Comparison of ENCODE assay signal across 19 cellular contexts in the genomic region with DNA sequence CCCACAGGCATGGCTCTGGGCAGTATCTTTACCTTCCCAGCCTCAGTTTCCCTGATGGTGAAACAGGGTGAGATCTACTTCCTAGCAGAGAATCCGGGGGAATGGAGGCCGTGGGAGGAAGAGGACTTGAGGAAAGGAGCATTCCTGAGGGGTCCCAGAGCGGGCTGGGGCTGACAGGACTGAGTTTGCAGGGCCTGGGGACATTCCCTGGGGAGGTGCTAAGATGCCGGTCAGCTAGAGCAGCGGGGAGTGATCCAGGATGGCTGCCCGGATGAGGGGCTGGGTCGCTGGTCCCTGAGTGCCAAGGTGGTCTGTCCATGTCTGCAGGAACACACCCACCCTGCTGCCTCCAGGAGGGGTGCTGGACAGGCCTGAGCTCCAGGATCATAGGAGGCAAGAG. TPM values are rescaled to one million over a fixed set of nuclear protein-coding genes. Genes with fewer than 3 reads are reported as not detected.
A peak's percentile ranks its signal among the peaks of the same experiment; 100 is the strongest.
DNase-seq lines count a peak whose midpoint lies in the region; ATAC-seq and TF ChIP-seq lines count a peak whose summit lies in the region.
"Had no signal": no experiment of that assay in that cellular context is flagged by ENCODE, and none has a peak within 500 bp of the region (broad histone marks: within the 10 kb centered on the region; RNA-seq: fewer than 3 reads in every experiment).

No MANE protein-coding gene starts in this region.

- peak overlapping the region; percentile 58 for H2BK12ac ChIP-seq in neuronal stem cell (ENCODE audit: low read length)

- H3K27ac ChIP-seq in BLaER1 treated with 17β-estradiol and CSF1 and Interleukin-3, amounts not matched to agents 10 nM and 100 nM: 0 out of 22 replicates have a peak overlapping the region, but pooled peaks of 1 of the 11 experiments have one; percentile 14
- no peak overlapping the region for H3K27ac ChIP-seq in neuronal stem cell (replicated peaks; ENCODE audit: low read length)
- no peak overlapping the region for H3K27ac ChIP-seq in effector memory CD4-positive, alpha-beta T cell (ENCODE audit: insufficient read depth, low read length, poor library complexity, severe bottlenecking)
- peak overlapping the region in 4 of 59 donors; percentile 5 to 51 (median 20) for H3K27ac ChIP-seq in dorsolateral prefrontal cortex
- H3K27ac ChIP-seq: GM23248, HL-60 had no signal

- H2BK5ac ChIP-seq in neuronal stem cell (ENCODE audit: low read length): peak overlapping the region; percentile 66

- no peaks in the 10 kb centered on the region for H3K36me3 ChIP-seq in BLaER1 treated with 17β-estradiol and CSF1 and Interleukin-3, amounts not matched to agents 10 nM and 100 nM
- no peaks in the 10 kb centered on the region for H3K36me3 ChIP-seq in neuronal stem cell (replicated peaks in 1 of 2; ENCODE audit: control insufficient read depth in 2 of 2, insufficient read depth in 2 of 2, low read length in 2 of 2)
- H3K36me3 ChIP-seq in effector memory CD4-positive, alpha-beta T cell (ENCODE audit: control insufficient read depth, insufficient read depth, low read length): no peaks in the 10 kb centered on the region
- H3K36me3 ChIP-seq: HAP-1 had no signal

- H3K9me3 Mint-ChIP-seq in central memory CD8-positive, alpha-beta T cell: no peaks in the 10 kb centered on the region
- H3K9me3 Mint-ChIP-seq: CD4-positive, CD25-positive, alpha-beta regulatory T cell; CD8-positive, alpha-beta memory T cell had no signal

- peak overlapping the region; percentile 38 for H3K14ac ChIP-seq in neuronal stem cell (ENCODE audit: low read length)

- no peak for ATAC-seq in central memory CD8-positive, alpha-beta T cell (replicated peaks; ENCODE audit: extremely low read depth, poor library complexity, severe bottlenecking)
- ATAC-seq in HG02571 (IDR thresholded peaks at IDR 0.05; ENCODE audit: unreplicated experiment): no peak

- H4K20me1 ChIP-seq in BLaER1 treated with 17β-estradiol and CSF1 and Interleukin-3, amounts not matched to agents 10 nM and 100 nM: no peaks in the 10 kb centered on the region

- no peaks in the 10 kb centered on the region for H3K9me3 ChIP-seq in BLaER1 treated with 17β-estradiol and CSF1 and Interleukin-3, amounts not matched to agents 10 nM and 100 nM (replicated peaks in 1 of 11)
- no peaks in the 10 kb centered on the region for H3K9me3 ChIP-seq in neuronal stem cell (replicated peaks in 1 of 2; ENCODE audit: control insufficient read depth in 2 of 2, insufficient read depth in 1 of 2, low read depth in 1 of 2, low read length in 2 of 2)
- no peaks in the 10 kb centered on the region for H3K9me3 ChIP-seq in effector memory CD4-positive, alpha-beta T cell (ENCODE audit: control insufficient read depth, low read length)
- H3K9me3 ChIP-seq: HAP-1 had no signal

- H3K4ac ChIP-seq in neuronal stem cell (ENCODE audit: low read length): no peak overlapping the region

- no peak for TF ChIP-seq CTCF in dorsolateral prefrontal cortex (IDR thresholded peaks at IDR 0.05 in 54 of 56, conservative IDR thresholded peaks at IDR 0.05 in 2 of 56; ENCODE audit: low read depth in 1 of 56, partially characterized antibody in 56 of 56)

- H3K79me1 ChIP-seq in neuronal stem cell (ENCODE audit: low read depth, low read length): no peaks in the 10 kb centered on the region

- H3K4me3 ChIP-seq in BLaER1 treated with 17β-estradiol and CSF1 and Interleukin-3, amounts not matched to agents 10 nM and 100 nM: no peak overlapping the region
- H3K4me3 ChIP-seq in neuronal stem cell (ENCODE audit: low read length in 2 of 2) (no peak overlapping the region), dorsolateral prefrontal cortex (no peak overlapping the region)
- no peak overlapping the region for H3K4me3 ChIP-seq in effector memory CD4-positive, alpha-beta T cell (ENCODE audit: insufficient read depth, low read depth, low read length, poor library complexity, severe bottlenecking)
- H3K4me3 ChIP-seq: GM23248, HAP-1 had no signal

- no CpG with 5 or more reads among the region's 7 CpGs for WGBS in neuronal stem cell (ENCODE audit: extremely low coverage in 2 of 2, insufficient read length in 2 of 2, insufficient replicate concordance in 1 of 2), 2 donors

- H2AK5ac ChIP-seq in neuronal stem cell (ENCODE audit: low read depth, low read length): no peak overlapping the region

- H4K8ac ChIP-seq in neuronal stem cell (ENCODE audit: low read depth, low read length): peak overlapping the region; percentile 65

- H3K27me3 Mint-ChIP-seq in central memory CD8-positive, alpha-beta T cell: no peaks in the 10 kb centered on the region
- H3K27me3 Mint-ChIP-seq: CD4-positive, CD25-positive, alpha-beta regulatory T cell had no signal

- DNase-seq in central memory CD8-positive, alpha-beta T cell (ENCODE audit: low spot score in 2 of 2): no peak
- DNase-seq in neuronal stem cell (ENCODE audit: low spot score) (no peak), NCI-H1105 treated with DMSO at 0.1 percent for 48 hours (lab: John Stamatoyannopoulos, UW) (no peak), dorsolateral prefrontal cortex (no peak)
- no peak for DNase-seq in effector memory CD4-positive, alpha-beta T cell
- DNase-seq: 8988T; C1 segment of cervical spinal cord; CD4-positive, CD25-positive, alpha-beta regulatory T cell; CD8-positive, alpha-beta memory T cell; COR-L47; DMS 273 treated with DMSO at 0.1 percent for 48 hours; DMS53; DND-41; EL; GM23248 had no signal

- no peak overlapping the region for H2BK120ac ChIP-seq in neuronal stem cell (ENCODE audit: low read depth, low read length)

- peak overlapping the region in 8 of 11 experiments; percentile 9 to 55 (median 40); a peak in 14 of 22 replicates for H3K4me2 ChIP-seq in BLaER1 treated with 17β-estradiol and CSF1 and Interleukin-3, amounts not matched to agents 10 nM and 100 nM
- H3K4me2 ChIP-seq in neuronal stem cell (ENCODE audit: insufficient read depth, low read length, poor library complexity, severe bottlenecking): no peak overlapping the region

- peak overlapping the region; percentile 64 for H3K18ac ChIP-seq in neuronal stem cell (ENCODE audit: low read length)

- peak overlapping the region; percentile 91 for H3K23ac ChIP-seq in neuronal stem cell (ENCODE audit: low read depth, low read length, poor library complexity)

- no peak overlapping the region for H4K91ac ChIP-seq in neuronal stem cell (ENCODE audit: low read depth, low read length, poor library complexity)

- peak overlapping the region; percentile 89 for H2BK15ac ChIP-seq in neuronal stem cell (ENCODE audit: low read length)

- H3K27ac Mint-ChIP-seq in central memory CD8-positive, alpha-beta T cell (ENCODE audit: low read depth): peak overlapping the region; percentile 70

- H2AFZ ChIP-seq in neuronal stem cell (ENCODE audit: low read length): no peak overlapping the region
- H2AFZ ChIP-seq: GM23248 had no signal

- H3K27me3 ChIP-seq in BLaER1 treated with 17β-estradiol and CSF1 and Interleukin-3, amounts not matched to agents 10 nM and 100 nM: no peaks in the 10 kb centered on the region
- H3K27me3 ChIP-seq in neuronal stem cell (ENCODE audit: control insufficient read depth in 3 of 3, insufficient read depth in 3 of 3, low read depth in 1 of 3, low read length in 3 of 3) (no peaks in the 10 kb centered on the region), dorsolateral prefrontal cortex (no peaks in the 10 kb centered on the region)
- no peaks in the 10 kb centered on the region for H3K27me3 ChIP-seq in effector memory CD4-positive, alpha-beta T cell (replicated peaks; ENCODE audit: control insufficient read depth, insufficient read depth, low read length, poor library complexity, severe bottlenecking)

- no peaks in the 10 kb centered on the region for H3K36me3 Mint-ChIP-seq in central memory CD8-positive, alpha-beta T cell (ENCODE audit: insufficient read depth)
- H3K36me3 Mint-ChIP-seq: CD4-positive, CD25-positive, alpha-beta regulatory T cell; CD8-positive, alpha-beta memory T cell had no signal

- H3K9ac ChIP-seq in BLaER1 treated with 17β-estradiol and CSF1 and Interleukin-3, amounts not matched to agents 10 nM and 100 nM: peak overlapping the region in 3 of 11 experiments; percentile 9 to 22 (median 16); a peak in 1 of 22 replicates
- no peak overlapping the region for H3K9ac ChIP-seq in neuronal stem cell (ENCODE audit: low read depth, low read length, poor library complexity)
- H3K9ac ChIP-seq: GM23248 had no signal

- H3K4me3 Mint-ChIP-seq in central memory CD8-positive, alpha-beta T cell: no peak overlapping the region
- H3K4me3 Mint-ChIP-seq: CD4-positive, CD25-positive, alpha-beta regulatory T cell; CD8-positive, alpha-beta memory T cell had no signal

- peaks cover 24 to 81% (median 65%) of the 10 kb centered on the region in 10 experiments for H3K4me1 ChIP-seq in BLaER1 treated with 17β-estradiol and CSF1 and Interleukin-3, amounts not matched to agents 10 nM and 100 nM
- H3K4me1 ChIP-seq in neuronal stem cell (ENCODE audit: control insufficient read depth in 2 of 2, insufficient read depth in 1 of 2, low read depth in 1 of 2, low read length in 2 of 2): peaks cover 4 to 23% of the 10 kb centered on the region in 2 donors
- H3K4me1 ChIP-seq in effector memory CD4-positive, alpha-beta T cell (ENCODE audit: control insufficient read depth, insufficient read depth, low read length, poor library complexity, severe bottlenecking): no peaks in the 10 kb centered on the region
- H3K4me1 ChIP-seq: HAP-1 had no signal

- intact Hi-C loops in dorsolateral prefrontal cortex (cut with DNase I): no loop called here

- peaks cover 5% of the 10 kb centered on the region for H3K4me1 Mint-ChIP-seq in central memory CD8-positive, alpha-beta T cell
- H3K4me1 Mint-ChIP-seq: CD4-positive, CD25-positive, alpha-beta regulatory T cell had no signal

RNA-seq across cellular contexts. Expression of a gene that starts 8.3 kb away (rescaled TPM):
- polyA plus RNA-seq in neuronal stem cell (2013, experiment 1 of 2): 23.2 TPM
- 22.9 TPM for polyA plus RNA-seq in neuronal stem cell (2013, experiment 2 of 2)
- 10 to 100 TPM; 14.5 to 68.2 (median 38.9) TPM for total RNA-seq in dorsolateral prefrontal cortex
- total RNA-seq: GM23248 had no signal

RNA-seq across cellular contexts. Expression of a gene that starts 43.4 kb away (rescaled TPM):
- 26.0 TPM for polyA plus RNA-seq in neuronal stem cell (2013, experiment 1 of 2)
- 25.8 TPM for polyA plus RNA-seq in neuronal stem cell (2013, experiment 2 of 2)
- 10 to 100 TPM; 33.0 to 66.4 (median 49.3) TPM for total RNA-seq in dorsolateral prefrontal cortex
